In the genomic region with DNA sequence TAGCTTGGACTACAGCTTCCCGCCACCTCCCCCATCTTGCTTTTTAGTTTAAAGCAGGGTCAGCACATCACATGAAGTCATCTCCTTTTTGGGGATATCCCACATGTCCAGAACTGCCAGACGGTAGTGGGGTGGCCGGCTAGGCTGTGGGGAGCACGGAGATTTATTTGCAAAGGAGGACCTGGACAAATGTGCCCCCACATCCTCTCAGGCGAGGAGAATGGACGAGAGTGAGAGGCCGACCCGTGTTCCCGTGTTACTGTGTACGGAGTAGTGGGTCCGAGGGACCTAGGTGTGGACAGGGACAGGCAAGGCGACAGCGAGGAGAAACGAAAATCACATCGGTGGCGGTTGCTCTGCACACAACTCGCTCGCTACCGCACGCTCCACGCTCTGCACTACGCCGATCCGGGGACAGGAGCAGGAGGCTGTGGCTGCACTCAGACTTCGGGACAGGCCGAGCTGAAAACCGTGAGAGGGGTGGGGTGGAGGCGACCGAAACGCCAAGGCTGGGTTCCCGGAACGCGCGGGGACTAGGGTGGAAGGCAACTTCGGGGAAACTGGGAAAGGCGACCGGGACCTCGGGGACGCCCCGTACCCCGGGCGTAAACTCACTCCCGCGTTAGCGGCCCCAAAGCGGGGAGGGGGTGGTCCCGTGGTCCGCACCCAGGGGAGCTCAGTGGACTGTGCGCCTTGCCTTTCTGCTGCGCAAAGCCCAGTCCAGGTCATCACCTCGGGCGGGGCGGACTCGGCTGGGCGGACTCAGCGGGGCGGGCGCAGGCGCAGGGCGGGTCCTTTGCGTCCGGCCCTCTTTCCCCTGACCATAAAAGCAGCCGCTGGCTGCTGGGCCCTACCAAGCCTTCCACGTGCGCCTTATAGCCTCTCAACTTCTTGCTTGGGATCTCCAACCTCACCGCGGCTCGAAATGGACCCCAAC, we compare ENCODE assay signal across 1 cellular context.
TF ChIP-seq lines count a peak whose summit lies in the region.

TSS of gene MT1A (plus strand) at position 853 of the 937 bp plus-strand sequence. CDS start at position 926, 73 bp downstream.

TF ChIP-seq in HepG2, 621 proteins besides CTCF, POLR2A, EP300 and RAD21 (continues in another document):
- TF ChIP-seq, protein P1, sequence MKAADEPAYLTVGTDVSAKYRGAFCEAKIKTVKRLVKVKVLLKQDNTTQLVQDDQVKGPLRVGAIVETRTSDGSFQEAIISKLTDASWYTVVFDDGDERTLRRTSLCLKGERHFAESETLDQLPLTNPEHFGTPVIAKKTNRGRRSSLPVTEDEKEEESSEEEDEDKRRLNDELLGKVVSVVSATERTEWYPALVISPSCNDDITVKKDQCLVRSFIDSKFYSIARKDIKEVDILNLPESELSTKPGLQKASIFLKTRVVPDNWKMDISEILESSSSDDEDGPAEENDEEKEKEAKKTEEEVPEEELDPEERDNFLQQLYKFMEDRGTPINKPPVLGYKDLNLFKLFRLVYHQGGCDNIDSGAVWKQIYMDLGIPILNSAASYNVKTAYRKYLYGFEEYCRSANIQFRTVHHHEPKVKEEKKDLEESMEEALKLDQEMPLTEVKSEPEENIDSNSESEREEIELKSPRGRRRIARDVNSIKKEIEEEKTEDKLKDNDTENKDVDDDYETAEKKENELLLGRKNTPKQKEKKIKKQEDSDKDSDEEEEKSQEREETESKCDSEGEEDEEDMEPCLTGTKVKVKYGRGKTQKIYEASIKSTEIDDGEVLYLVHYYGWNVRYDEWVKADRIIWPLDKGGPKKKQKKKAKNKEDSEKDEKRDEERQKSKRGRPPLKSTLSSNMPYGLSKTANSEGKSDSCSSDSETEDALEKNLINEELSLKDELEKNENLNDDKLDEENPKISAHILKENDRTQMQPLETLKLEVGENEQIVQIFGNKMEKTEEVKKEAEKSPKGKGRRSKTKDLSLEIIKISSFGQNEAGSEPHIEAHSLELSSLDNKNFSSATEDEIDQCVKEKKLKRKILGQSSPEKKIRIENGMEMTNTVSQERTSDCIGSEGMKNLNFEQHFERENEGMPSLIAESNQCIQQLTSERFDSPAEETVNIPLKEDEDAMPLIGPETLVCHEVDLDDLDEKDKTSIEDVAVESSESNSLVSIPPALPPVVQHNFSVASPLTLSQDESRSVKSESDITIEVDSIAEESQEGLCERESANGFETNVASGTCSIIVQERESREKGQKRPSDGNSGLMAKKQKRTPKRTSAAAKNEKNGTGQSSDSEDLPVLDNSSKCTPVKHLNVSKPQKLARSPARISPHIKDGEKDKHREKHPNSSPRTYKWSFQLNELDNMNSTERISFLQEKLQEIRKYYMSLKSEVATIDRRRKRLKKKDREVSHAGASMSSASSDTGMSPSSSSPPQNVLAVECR (CRISPR knock-in tag; IDR thresholded peaks at IDR 0.05; ENCODE audit: borderline replicate concordance), result peak; percentile 57; the same call in 1 of the 2 replicates
- TF ChIP-seq SRF (IDR thresholded peaks at IDR 0.05; ENCODE audit: low read depth, low read length) (no peak), ZBTB21 (CRISPR knock-in tag; IDR thresholded peaks at IDR 0.05) (no peak), PTBP1 (IDR thresholded peaks at IDR 0.05; ENCODE audit: low read depth, low read length, poor library complexity, severe bottlenecking) (no peak), ZNF678 (CRISPR knock-in tag; IDR thresholded peaks at IDR 0.05) (no peak), NFE2L2 (IDR thresholded peaks at IDR 0.05; ENCODE audit: low read length) (no peak), GATAD2A (CRISPR knock-in tag; IDR thresholded peaks at IDR 0.05) (no peak), HNF1B (CRISPR knock-in tag; IDR thresholded peaks at IDR 0.05) (no peak), HBP1 (CRISPR knock-in tag; IDR thresholded peaks at IDR 0.05; ENCODE audit: low read depth) (no peak), ZNF562 (CRISPR knock-in tag; IDR thresholded peaks at IDR 0.05; ENCODE audit: borderline replicate concordance) (no peak), MBD4 (IDR thresholded peaks at IDR 0.05; ENCODE audit: borderline replicate concordance, low read length) (no peak), JUNB (CRISPR knock-in tag; IDR thresholded peaks at IDR 0.05; ENCODE audit: borderline replicate concordance) (no peak), MAFK (conservative IDR thresholded peaks at IDR 0.05 in 1 of 2, IDR thresholded peaks at IDR 0.05 in 1 of 2; ENCODE audit: low read length in 2 of 2) (no peak), ETV6 (CRISPR knock-in tag; conservative IDR thresholded peaks at IDR 0.05) (0 out of 2 replicates have a peak, but pooled peaks have one; percentile 25), NPAS2 (CRISPR knock-in tag; IDR thresholded peaks at IDR 0.05; ENCODE audit: borderline replicate concordance) (no peak), MZF1 (CRISPR knock-in tag; IDR thresholded peaks at IDR 0.05; ENCODE audit: borderline replicate concordance) (no peak), PHF20 (CRISPR knock-in tag; IDR thresholded peaks at IDR 0.05) (no peak), ZBTB25 (CRISPR knock-in tag; IDR thresholded peaks at IDR 0.05) (no peak), ZSCAN22 (CRISPR knock-in tag; IDR thresholded peaks at IDR 0.05) (no peak), NFYC (CRISPR knock-in tag; IDR thresholded peaks at IDR 0.05) (no peak), TEAD3 (CRISPR knock-in tag; optimal IDR thresholded peaks at IDR 0.05; ENCODE audit: borderline replicate concordance) (no peak), ZNF18 (CRISPR knock-in tag; IDR thresholded peaks at IDR 0.05; ENCODE audit: insufficient replicate concordance) (no peak), SOX6 (IDR thresholded peaks at IDR 0.05) (no peak), SOX6 (CRISPR knock-in tag; IDR thresholded peaks at IDR 0.05) (no peak; the same call in 1 of the 2 replicates), ATRX (CRISPR knock-in tag; IDR thresholded peaks at IDR 0.05; ENCODE audit: borderline replicate concordance) (no peak), ZFP90 (CRISPR knock-in tag; IDR thresholded peaks at IDR 0.05; ENCODE audit: borderline replicate concordance) (no peak; the same call in 1 of the 2 replicates), RBM22 (optimal IDR thresholded peaks at IDR 0.05; ENCODE audit: low read length) (no peak), ZNF563 (CRISPR knock-in tag; IDR thresholded peaks at IDR 0.05) (no peak), TAF1 (CRISPR knock-in tag; IDR thresholded peaks at IDR 0.05) (peak; percentile 32; the same call in 1 of the 2 replicates), MYC (CRISPR knock-in tag; IDR thresholded peaks at IDR 0.05; ENCODE audit: borderline replicate concordance) (no peak; the same call in 1 of the 2 replicates), PITX1 (CRISPR knock-in tag; IDR thresholded peaks at IDR 0.05) (peak; percentile 47; the same call in 1 of the 2 replicates), RBAK (CRISPR knock-in tag; IDR thresholded peaks at IDR 0.05) (no peak), RXRB (CRISPR knock-in tag; IDR thresholded peaks at IDR 0.05; ENCODE audit: borderline replicate concordance) (peak; percentile 31; the same call in 1 of the 2 replicates)
- TF ChIP-seq, protein P2, sequence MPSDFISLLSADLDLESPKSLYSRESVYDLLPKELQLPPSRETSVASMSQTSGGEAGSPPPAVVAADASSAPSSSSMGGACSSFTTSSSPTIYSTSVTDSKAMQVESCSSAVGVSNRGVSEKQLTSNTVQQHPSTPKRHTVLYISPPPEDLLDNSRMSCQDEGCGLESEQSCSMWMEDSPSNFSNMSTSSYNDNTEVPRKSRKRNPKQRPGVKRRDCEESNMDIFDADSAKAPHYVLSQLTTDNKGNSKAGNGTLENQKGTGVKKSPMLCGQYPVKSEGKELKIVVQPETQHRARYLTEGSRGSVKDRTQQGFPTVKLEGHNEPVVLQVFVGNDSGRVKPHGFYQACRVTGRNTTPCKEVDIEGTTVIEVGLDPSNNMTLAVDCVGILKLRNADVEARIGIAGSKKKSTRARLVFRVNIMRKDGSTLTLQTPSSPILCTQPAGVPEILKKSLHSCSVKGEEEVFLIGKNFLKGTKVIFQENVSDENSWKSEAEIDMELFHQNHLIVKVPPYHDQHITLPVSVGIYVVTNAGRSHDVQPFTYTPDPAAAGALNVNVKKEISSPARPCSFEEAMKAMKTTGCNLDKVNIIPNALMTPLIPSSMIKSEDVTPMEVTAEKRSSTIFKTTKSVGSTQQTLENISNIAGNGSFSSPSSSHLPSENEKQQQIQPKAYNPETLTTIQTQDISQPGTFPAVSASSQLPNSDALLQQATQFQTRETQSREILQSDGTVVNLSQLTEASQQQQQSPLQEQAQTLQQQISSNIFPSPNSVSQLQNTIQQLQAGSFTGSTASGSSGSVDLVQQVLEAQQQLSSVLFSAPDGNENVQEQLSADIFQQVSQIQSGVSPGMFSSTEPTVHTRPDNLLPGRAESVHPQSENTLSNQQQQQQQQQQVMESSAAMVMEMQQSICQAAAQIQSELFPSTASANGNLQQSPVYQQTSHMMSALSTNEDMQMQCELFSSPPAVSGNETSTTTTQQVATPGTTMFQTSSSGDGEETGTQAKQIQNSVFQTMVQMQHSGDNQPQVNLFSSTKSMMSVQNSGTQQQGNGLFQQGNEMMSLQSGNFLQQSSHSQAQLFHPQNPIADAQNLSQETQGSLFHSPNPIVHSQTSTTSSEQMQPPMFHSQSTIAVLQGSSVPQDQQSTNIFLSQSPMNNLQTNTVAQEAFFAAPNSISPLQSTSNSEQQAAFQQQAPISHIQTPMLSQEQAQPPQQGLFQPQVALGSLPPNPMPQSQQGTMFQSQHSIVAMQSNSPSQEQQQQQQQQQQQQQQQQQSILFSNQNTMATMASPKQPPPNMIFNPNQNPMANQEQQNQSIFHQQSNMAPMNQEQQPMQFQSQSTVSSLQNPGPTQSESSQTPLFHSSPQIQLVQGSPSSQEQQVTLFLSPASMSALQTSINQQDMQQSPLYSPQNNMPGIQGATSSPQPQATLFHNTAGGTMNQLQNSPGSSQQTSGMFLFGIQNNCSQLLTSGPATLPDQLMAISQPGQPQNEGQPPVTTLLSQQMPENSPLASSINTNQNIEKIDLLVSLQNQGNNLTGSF (CRISPR knock-in tag; IDR thresholded peaks at IDR 0.05), result no peak
- TF ChIP-seq, protein P3, sequence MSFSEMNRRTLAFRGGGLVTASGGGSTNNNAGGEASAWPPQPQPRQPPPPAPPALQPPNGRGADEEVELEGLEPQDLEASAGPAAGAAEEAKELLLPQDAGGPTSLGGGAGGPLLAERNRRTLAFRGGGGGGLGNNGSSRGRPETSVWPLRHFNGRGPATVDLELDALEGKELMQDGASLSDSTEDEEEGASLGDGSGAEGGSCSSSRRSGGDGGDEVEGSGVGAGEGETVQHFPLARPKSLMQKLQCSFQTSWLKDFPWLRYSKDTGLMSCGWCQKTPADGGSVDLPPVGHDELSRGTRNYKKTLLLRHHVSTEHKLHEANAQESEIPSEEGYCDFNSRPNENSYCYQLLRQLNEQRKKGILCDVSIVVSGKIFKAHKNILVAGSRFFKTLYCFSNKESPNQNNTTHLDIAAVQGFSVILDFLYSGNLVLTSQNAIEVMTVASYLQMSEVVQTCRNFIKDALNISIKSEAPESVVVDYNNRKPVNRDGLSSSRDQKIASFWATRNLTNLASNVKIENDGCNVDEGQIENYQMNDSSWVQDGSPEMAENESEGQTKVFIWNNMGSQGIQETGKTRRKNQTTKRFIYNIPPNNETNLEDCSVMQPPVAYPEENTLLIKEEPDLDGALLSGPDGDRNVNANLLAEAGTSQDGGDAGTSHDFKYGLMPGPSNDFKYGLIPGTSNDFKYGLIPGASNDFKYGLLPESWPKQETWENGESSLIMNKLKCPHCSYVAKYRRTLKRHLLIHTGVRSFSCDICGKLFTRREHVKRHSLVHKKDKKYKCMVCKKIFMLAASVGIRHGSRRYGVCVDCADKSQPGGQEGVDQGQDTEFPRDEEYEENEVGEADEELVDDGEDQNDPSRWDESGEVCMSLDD (CRISPR knock-in tag; IDR thresholded peaks at IDR 0.05; ENCODE audit: borderline replicate concordance), result no peak
- TF ChIP-seq, protein P4, sequence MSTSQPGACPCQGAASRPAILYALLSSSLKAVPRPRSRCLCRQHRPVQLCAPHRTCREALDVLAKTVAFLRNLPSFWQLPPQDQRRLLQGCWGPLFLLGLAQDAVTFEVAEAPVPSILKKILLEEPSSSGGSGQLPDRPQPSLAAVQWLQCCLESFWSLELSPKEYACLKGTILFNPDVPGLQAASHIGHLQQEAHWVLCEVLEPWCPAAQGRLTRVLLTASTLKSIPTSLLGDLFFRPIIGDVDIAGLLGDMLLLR (CRISPR knock-in tag; IDR thresholded peaks at IDR 0.05), result 0 out of 2 replicates have a peak, but pooled peaks have one; percentile 49
